8 cellular contexts compared by ENCODE assay signal in genomic region chr9:136978073-136978864, GRCh38. TPM values are rescaled to one million over a fixed set of nuclear protein-coding genes. Genes with fewer than 3 reads are reported as not detected.
A peak's percentile ranks its signal among the peaks of the same experiment; 100 is the strongest.
DNase-seq lines count a peak whose midpoint lies in the region; ATAC-seq, FAIRE-seq and TF ChIP-seq lines count a peak whose summit lies in the region.

No MANE protein-coding gene starts in this region.

- no peak for TF ChIP-seq CTCF in AG04449 (IDR thresholded peaks at IDR 0.05; ENCODE audit: insufficient read depth, low read length, missing control alignments)
- no peak for TF ChIP-seq CTCF in bronchial epithelial cell (IDR thresholded peaks at IDR 0.05; ENCODE audit: insufficient read depth, low read length, severe bottlenecking)

- DNase-seq in AG04449 (ENCODE audit: low read depth, low spot score) (no peak), HuH-7 (ENCODE audit: low spot score) (peak; percentile 94), bronchial epithelial cell (ENCODE audit: low read depth) (peak; percentile 0), iPS-NIHi7 (ENCODE audit: extremely low spot score) (peak; percentile 99), SHP77 treated with DMSO at 0.1 percent for 48 hours (lab: John Stamatoyannopoulos, UW) (no peak)
- DNase-seq in activated CD4-positive, CD25-positive, alpha-beta regulatory T cell (lab: John Stamatoyannopoulos, UW) = peak; percentile 37 to 54 (median 38)
- peak; percentile 39 to 55 for DNase-seq in stimulated activated CD4-positive, alpha-beta T cell treated with anti-CD3 and anti-CD28 coated beads, Interleukin-12 subunit alpha, Interleukin-12 subunit beta, amount 100 ng/mL, for 24 hours (ENCODE audit: low read depth in 2 of 2)

- CTCF ChIA-PET in AG04449 (lab: Yijun Ruan, JAX) = interaction anchor here (0.7 kb wide), 1 partner anchor 34 kb away, joined by 4 read pairs; no protein-coding TSS in a partner anchor

- H3K27me3 ChIP-seq in bronchial epithelial cell (ENCODE audit: control insufficient read depth, insufficient read depth, low read length) = no peaks in the 10 kb centered on the region

- H3K4me3 ChIP-seq in AG04449 (ENCODE audit: low read depth, low read length) (peak overlapping the region; percentile 55), bronchial epithelial cell (ENCODE audit: low read depth, low read length) (peak overlapping the region; percentile 49)

- no peak for ATAC-seq in HG03045 (IDR thresholded peaks at IDR 0.05; ENCODE audit: unreplicated experiment)

- POLR2A ChIA-PET in AG04449 (lab: Yijun Ruan, JAX) = no interaction called here

- no peak for FAIRE-seq in bronchial epithelial cell (lab: Jason Lieb, UNC)

- no peaks in the 10 kb centered on the region for H3K36me3 ChIP-seq in bronchial epithelial cell (ENCODE audit: control insufficient read depth, insufficient read depth, low read length)

RNA-seq across cellular contexts. Expression of gene PTGDS, which starts 1.0 kb away (rescaled TPM):
- total RNA-seq in bronchial epithelial cell = 0.26 TPM in 2 replicates

RNA-seq across cellular contexts. Expression of gene LCNL1, which starts 4.5 kb away (rescaled TPM):
- not detected in 2 replicates for total RNA-seq in bronchial epithelial cell

RNA-seq across cellular contexts. Expression of gene PAXX, which starts 14.0 kb away (rescaled TPM):
- 10.0 and 11.5 TPM in 2 replicates for total RNA-seq in bronchial epithelial cell

RNA-seq across cellular contexts. Expression of gene CLIC3, which starts 18.1 kb away (rescaled TPM):
- 2.1 and 28.8 TPM in 2 replicates for total RNA-seq in bronchial epithelial cell

RNA-seq across cellular contexts. Expression of gene LCN12, which starts 26.2 kb away (rescaled TPM):
- total RNA-seq in bronchial epithelial cell = 0.13 TPM in 1 of 2 replicates, not detected in the other

Comparison
In these comparisons a context has a peak if more than half of its experiments do, and no peak if none do; other contexts are left out.
1. DNase-seq: peak in HuH-7 (single experiment), activated CD4-positive, CD25-positive, alpha-beta regulatory T cell (4 of 4), bronchial epithelial cell (single experiment), iPS-NIHi7 (single experiment) and stimulated activated CD4-positive, alpha-beta T cell treated with anti-CD3 and anti-CD28 coated beads, Interleukin-12 subunit alpha, Interleukin-12 subunit beta, amount 100 ng/mL, for 24 hours (2 of 2); none in AG04449 (single experiment) and SHP77 treated with DMSO at 0.1 percent for 48 hours (single experiment).